ENCODE assay signal across 1 cellular context in genomic region chr15:78075490-78076230, GRCh38.
TF ChIP-seq lines count a peak whose summit lies in the region.

No MANE protein-coding gene starts in this region.

TF ChIP-seq in H1, 55 proteins besides CTCF, POLR2A, EP300 and RAD21:
- 0 out of 2 replicates have a peak, but pooled peaks have one; percentile 35 for TF ChIP-seq TAF1 (IDR thresholded peaks at IDR 0.05; ENCODE audit: low read depth, low read length)
- TF ChIP-seq MAFK (IDR thresholded peaks at IDR 0.05; ENCODE audit: low read depth, low read length) = peak; percentile 90
- peak in 1 of 2 experiments; percentile 57; a peak in 1 of 4 replicates for TF ChIP-seq SIN3A (conservative IDR thresholded peaks at IDR 0.05 in 1 of 2, IDR thresholded peaks at IDR 0.05 in 1 of 2; ENCODE audit: low read depth in 1 of 2, low read length in 2 of 2)
- TF ChIP-seq, protein P1, sequence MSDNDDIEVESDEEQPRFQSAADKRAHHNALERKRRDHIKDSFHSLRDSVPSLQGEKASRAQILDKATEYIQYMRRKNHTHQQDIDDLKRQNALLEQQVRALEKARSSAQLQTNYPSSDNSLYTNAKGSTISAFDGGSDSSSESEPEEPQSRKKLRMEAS (IDR thresholded peaks at IDR 0.05) = 0 out of 2 replicates have a peak, but pooled peaks have one; percentile 26
- TF ChIP-seq BACH1 (IDR thresholded peaks at IDR 0.05; ENCODE audit: low read length) = peak; percentile 45; the same call in 1 of the 2 replicates
- TF ChIP-seq POLR2AphosphoS5 (IDR thresholded peaks at IDR 0.05; ENCODE audit: low read depth, low read length) = no peak
- TF ChIP-seq POU5F1 (IDR thresholded peaks at IDR 0.05; ENCODE audit: low read depth, low read length) = no peak
- peak; percentile 96 for TF ChIP-seq SP1 (IDR thresholded peaks at IDR 0.05; ENCODE audit: low read depth, low read length)
- TF ChIP-seq TCF12 (IDR thresholded peaks at IDR 0.05; ENCODE audit: low read depth, low read length) = peak; percentile 54; the same call in 1 of the 2 replicates
- peak; percentile 36; the same call in 1 of the 2 replicates for TF ChIP-seq TBP (IDR thresholded peaks at IDR 0.05; ENCODE audit: low read depth, low read length)
- TF ChIP-seq ATF3 (IDR thresholded peaks at IDR 0.05; ENCODE audit: insufficient read depth, low read depth, low read length) = no peak
